ENCODE assay signal across 1 cellular context in the genomic region with DNA sequence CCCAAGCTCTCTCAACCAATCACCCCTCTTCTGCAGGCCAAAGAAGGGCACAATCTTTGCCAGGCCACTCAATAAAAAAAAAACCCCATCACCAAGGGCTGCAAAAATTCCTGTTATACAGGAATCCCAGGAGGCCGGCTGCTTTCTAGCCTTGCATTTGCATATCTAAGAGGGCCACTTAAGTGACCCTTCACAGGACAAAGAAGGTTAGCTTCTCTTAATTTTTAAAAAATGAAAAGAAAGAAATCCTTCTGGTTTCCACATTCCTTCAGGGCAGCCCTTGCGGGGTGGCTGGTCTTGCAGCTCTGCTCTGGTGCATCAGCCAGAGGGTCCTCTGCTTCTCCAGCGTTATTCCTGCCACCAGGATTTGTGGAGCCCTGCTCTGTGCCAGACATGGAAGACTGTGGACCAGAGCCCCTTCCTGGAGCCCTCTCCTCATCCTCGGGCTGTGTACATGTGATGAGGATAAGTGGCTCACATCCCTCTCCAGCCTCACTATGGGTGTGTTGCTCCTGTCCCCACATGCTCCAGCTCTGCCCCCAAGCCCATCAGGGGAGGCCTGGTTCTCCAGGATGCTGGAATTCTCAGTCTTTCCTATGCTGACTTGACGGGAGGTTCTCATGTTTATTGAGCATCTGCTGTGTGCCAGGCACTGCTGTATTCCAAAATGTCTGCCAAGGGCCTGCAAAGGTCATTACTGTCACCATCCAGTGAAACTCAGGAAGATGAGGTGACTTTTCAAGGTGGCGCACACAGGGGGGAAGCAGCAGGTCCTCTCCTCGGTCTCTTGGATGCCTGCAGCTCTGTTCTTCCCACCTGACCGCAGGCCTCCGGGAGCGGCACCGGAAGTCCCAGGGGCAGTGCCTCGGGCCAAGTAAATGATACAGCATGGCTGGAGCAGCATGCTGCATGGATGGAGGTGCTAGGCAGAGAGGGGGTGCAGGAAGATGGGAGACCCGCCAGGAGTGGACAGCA.
TF ChIP-seq lines count a peak whose summit lies in the region.

No MANE protein-coding gene starts in this region.

TF ChIP-seq in H1, 55 proteins besides CTCF, POLR2A, EP300 and RAD21:
- TF ChIP-seq, protein P1, sequence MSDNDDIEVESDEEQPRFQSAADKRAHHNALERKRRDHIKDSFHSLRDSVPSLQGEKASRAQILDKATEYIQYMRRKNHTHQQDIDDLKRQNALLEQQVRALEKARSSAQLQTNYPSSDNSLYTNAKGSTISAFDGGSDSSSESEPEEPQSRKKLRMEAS (IDR thresholded peaks at IDR 0.05), result 0 out of 2 replicates have a peak, but pooled peaks have one; percentile 10
- TF ChIP-seq, protein P2, sequence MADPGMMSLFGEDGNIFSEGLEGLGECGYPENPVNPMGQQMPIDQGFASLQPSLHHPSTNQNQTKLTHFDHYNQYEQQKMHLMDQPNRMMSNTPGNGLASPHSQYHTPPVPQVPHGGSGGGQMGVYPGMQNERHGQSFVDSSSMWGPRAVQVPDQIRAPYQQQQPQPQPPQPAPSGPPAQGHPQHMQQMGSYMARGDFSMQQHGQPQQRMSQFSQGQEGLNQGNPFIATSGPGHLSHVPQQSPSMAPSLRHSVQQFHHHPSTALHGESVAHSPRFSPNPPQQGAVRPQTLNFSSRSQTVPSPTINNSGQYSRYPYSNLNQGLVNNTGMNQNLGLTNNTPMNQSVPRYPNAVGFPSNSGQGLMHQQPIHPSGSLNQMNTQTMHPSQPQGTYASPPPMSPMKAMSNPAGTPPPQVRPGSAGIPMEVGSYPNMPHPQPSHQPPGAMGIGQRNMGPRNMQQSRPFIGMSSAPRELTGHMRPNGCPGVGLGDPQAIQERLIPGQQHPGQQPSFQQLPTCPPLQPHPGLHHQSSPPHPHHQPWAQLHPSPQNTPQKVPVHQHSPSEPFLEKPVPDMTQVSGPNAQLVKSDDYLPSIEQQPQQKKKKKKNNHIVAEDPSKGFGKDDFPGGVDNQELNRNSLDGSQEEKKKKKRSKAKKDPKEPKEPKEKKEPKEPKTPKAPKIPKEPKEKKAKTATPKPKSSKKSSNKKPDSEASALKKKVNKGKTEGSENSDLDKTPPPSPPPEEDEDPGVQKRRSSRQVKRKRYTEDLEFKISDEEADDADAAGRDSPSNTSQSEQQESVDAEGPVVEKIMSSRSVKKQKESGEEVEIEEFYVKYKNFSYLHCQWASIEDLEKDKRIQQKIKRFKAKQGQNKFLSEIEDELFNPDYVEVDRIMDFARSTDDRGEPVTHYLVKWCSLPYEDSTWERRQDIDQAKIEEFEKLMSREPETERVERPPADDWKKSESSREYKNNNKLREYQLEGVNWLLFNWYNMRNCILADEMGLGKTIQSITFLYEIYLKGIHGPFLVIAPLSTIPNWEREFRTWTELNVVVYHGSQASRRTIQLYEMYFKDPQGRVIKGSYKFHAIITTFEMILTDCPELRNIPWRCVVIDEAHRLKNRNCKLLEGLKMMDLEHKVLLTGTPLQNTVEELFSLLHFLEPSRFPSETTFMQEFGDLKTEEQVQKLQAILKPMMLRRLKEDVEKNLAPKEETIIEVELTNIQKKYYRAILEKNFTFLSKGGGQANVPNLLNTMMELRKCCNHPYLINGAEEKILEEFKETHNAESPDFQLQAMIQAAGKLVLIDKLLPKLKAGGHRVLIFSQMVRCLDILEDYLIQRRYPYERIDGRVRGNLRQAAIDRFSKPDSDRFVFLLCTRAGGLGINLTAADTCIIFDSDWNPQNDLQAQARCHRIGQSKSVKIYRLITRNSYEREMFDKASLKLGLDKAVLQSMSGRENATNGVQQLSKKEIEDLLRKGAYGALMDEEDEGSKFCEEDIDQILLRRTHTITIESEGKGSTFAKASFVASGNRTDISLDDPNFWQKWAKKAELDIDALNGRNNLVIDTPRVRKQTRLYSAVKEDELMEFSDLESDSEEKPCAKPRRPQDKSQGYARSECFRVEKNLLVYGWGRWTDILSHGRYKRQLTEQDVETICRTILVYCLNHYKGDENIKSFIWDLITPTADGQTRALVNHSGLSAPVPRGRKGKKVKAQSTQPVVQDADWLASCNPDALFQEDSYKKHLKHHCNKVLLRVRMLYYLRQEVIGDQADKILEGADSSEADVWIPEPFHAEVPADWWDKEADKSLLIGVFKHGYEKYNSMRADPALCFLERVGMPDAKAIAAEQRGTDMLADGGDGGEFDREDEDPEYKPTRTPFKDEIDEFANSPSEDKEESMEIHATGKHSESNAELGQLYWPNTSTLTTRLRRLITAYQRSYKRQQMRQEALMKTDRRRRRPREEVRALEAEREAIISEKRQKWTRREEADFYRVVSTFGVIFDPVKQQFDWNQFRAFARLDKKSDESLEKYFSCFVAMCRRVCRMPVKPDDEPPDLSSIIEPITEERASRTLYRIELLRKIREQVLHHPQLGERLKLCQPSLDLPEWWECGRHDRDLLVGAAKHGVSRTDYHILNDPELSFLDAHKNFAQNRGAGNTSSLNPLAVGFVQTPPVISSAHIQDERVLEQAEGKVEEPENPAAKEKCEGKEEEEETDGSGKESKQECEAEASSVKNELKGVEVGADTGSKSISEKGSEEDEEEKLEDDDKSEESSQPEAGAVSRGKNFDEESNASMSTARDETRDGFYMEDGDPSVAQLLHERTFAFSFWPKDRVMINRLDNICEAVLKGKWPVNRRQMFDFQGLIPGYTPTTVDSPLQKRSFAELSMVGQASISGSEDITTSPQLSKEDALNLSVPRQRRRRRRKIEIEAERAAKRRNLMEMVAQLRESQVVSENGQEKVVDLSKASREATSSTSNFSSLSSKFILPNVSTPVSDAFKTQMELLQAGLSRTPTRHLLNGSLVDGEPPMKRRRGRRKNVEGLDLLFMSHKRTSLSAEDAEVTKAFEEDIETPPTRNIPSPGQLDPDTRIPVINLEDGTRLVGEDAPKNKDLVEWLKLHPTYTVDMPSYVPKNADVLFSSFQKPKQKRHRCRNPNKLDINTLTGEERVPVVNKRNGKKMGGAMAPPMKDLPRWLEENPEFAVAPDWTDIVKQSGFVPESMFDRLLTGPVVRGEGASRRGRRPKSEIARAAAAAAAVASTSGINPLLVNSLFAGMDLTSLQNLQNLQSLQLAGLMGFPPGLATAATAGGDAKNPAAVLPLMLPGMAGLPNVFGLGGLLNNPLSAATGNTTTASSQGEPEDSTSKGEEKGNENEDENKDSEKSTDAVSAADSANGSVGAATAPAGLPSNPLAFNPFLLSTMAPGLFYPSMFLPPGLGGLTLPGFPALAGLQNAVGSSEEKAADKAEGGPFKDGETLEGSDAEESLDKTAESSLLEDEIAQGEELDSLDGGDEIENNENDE (IDR thresholded peaks at IDR 0.05; ENCODE audit: insufficient replicate concordance, low read length), result peak; percentile 49
- peak; percentile 66 for TF ChIP-seq CTBP2 (IDR thresholded peaks at IDR 0.05; ENCODE audit: borderline replicate concordance, insufficient read depth, insufficient read length, low read length)
- no peak for TF ChIP-seq TBP (IDR thresholded peaks at IDR 0.05; ENCODE audit: low read depth, low read length)
- peak; percentile 61 for TF ChIP-seq SP1 (IDR thresholded peaks at IDR 0.05; ENCODE audit: low read depth, low read length)
- TF ChIP-seq SP2 (IDR thresholded peaks at IDR 0.05; ENCODE audit: low read length), result no peak
- TF ChIP-seq TEAD4 (IDR thresholded peaks at IDR 0.05; ENCODE audit: low read depth, low read length), result no peak
- TF ChIP-seq POU5F1 (IDR thresholded peaks at IDR 0.05; ENCODE audit: low read depth, low read length), result 0 out of 2 replicates have a peak, but pooled peaks have one; percentile 46
- TF ChIP-seq HDAC2 (IDR thresholded peaks at IDR 0.05; ENCODE audit: borderline replicate concordance in 1 of 2, low read depth in 2 of 2, low read length in 2 of 2), result 0 out of 4 replicates have a peak, but pooled peaks of 1 of the 2 experiments have one; percentile 19
- TF ChIP-seq NANOG (IDR thresholded peaks at IDR 0.05; ENCODE audit: insufficient read depth, low read depth, low read length, poor library complexity, severe bottlenecking), result peak; percentile 79
- TF ChIP-seq MAFK (IDR thresholded peaks at IDR 0.05; ENCODE audit: low read depth, low read length), result no peak
- no peak for TF ChIP-seq SIRT6 (IDR thresholded peaks at IDR 0.05; ENCODE audit: low read length)
TF ChIP-seq in H1: peak in this region for 7.
